ENCODE assay signal across 11 cellular contexts in genomic region chr1:153032677-153033308, GRCh38. TPM values are rescaled to one million over a fixed set of nuclear protein-coding genes. Genes with fewer than 3 reads are reported as not detected.
DNase-seq lines count a peak whose midpoint lies in the region; ATAC-seq and TF ChIP-seq lines count a peak whose summit lies in the region.
"Had no signal": no experiment of that assay in that cellular context is flagged by ENCODE, and none has a peak within 500 bp of the region (broad histone marks: within the 10 kb centered on the region; RNA-seq: fewer than 3 reads in every experiment).

No MANE protein-coding gene starts in this region.

- no peak for TF ChIP-seq CTCF in upper lobe of right lung (IDR thresholded peaks at IDR 0.05)

- peak; percentile 16 for DNase-seq in activated naive CD4-positive, alpha-beta T cell treated with anti-CD3 and anti-CD28 coated beads for 36 hours
- DNase-seq in activated naive CD4-positive, alpha-beta T cell treated with Interleukin-2 at 50 U/mL for 16 hours = no peak
- DNase-seq in RKO (ENCODE audit: low spot score) (peak; percentile 90), foreskin melanocyte (peak; percentile 69), upper lobe of right lung (no peak), 8988T (no peak), NCI-H748 (lab: John Stamatoyannopoulos, UW; ENCODE audit: unreplicated experiment) (no peak)
- DNase-seq: DMS153, NCI-H187 had no signal

- no peaks in the 10 kb centered on the region for H3K4me1 Mint-ChIP-seq in activated naive CD4-positive, alpha-beta T cell treated with anti-CD3 and anti-CD28 coated beads for 36 hours (ENCODE audit: low read depth)

- CTCF ChIA-PET in activated naive CD4-positive, alpha-beta T cell treated with anti-CD3 and anti-CD28 coated beads for 36 hours (lab: Charles Lee) = no interaction called here

- H3K9me3 ChIP-seq in upper lobe of right lung = no peaks in the 10 kb centered on the region
- H3K9me3 ChIP-seq: body of pancreas had no signal

- H3K27ac Mint-ChIP-seq in activated naive CD4-positive, alpha-beta T cell treated with anti-CD3 and anti-CD28 coated beads for 36 hours = no peak overlapping the region

- no peaks in the 10 kb centered on the region for H3K36me3 Mint-ChIP-seq in activated naive CD4-positive, alpha-beta T cell treated with anti-CD3 and anti-CD28 coated beads for 36 hours (ENCODE audit: low read depth)

- peak; percentile 70 for ATAC-seq in upper lobe of right lung
- ATAC-seq in HG03571 (IDR thresholded peaks at IDR 0.05; ENCODE audit: unreplicated experiment) = no peak
- ATAC-seq: body of pancreas had no signal

- no peaks in the 10 kb centered on the region for H3K9me3 Mint-ChIP-seq in activated naive CD4-positive, alpha-beta T cell treated with anti-CD3 and anti-CD28 coated beads for 36 hours

- no peak overlapping the region for H3K4me3 Mint-ChIP-seq in activated naive CD4-positive, alpha-beta T cell treated with anti-CD3 and anti-CD28 coated beads for 36 hours

- H3K27me3 Mint-ChIP-seq in activated naive CD4-positive, alpha-beta T cell treated with anti-CD3 and anti-CD28 coated beads for 36 hours (ENCODE audit: low read depth) = peaks cover 11% of the 10 kb centered on the region

- intact Hi-C loops in activated naive CD4-positive, alpha-beta T cell treated with anti-CD3 and anti-CD28 coated beads for 36 hours (cut with micrococcal nuclease) = no loop called here
- intact Hi-C loops in upper lobe of right lung (cut with DNase I) = no loop called here

- no peaks in the 10 kb centered on the region for H3K4me1 ChIP-seq in upper lobe of right lung
- H3K4me1 ChIP-seq: body of pancreas had no signal

- H3K27me3 ChIP-seq in upper lobe of right lung = no peaks in the 10 kb centered on the region
- H3K27me3 ChIP-seq: body of pancreas had no signal

- no peak overlapping the region for H3K4me3 ChIP-seq in upper lobe of right lung
- H3K4me3 ChIP-seq: body of pancreas had no signal

- no peak overlapping the region for H3K27ac ChIP-seq in upper lobe of right lung
- H3K27ac ChIP-seq: body of pancreas had no signal

- no peaks in the 10 kb centered on the region for H3K36me3 ChIP-seq in upper lobe of right lung

RNA-seq across cellular contexts. Expression of gene SPRR1B, which starts 1.8 kb away (rescaled TPM):
- total RNA-seq in activated naive CD4-positive, alpha-beta T cell treated with anti-CD3 and anti-CD28 coated beads for 36 hours = not detected
- not detected for total RNA-seq in upper lobe of right lung
- total RNA-seq: body of pancreas had no signal

RNA-seq across cellular contexts. Expression of gene SPRR2D, which starts 8.1 kb away (rescaled TPM):
- total RNA-seq in activated naive CD4-positive, alpha-beta T cell treated with anti-CD3 and anti-CD28 coated beads for 36 hours = not detected
- not detected for total RNA-seq in upper lobe of right lung
- total RNA-seq: body of pancreas had no signal

RNA-seq across cellular contexts. Expression of gene SPRR2A, which starts 24.5 kb away (rescaled TPM):
- total RNA-seq in activated naive CD4-positive, alpha-beta T cell treated with anti-CD3 and anti-CD28 coated beads for 36 hours = not detected
- not detected for total RNA-seq in upper lobe of right lung
- total RNA-seq: body of pancreas had no signal

RNA-seq across cellular contexts. Expression of gene SPRR3, which starts 31.2 kb away (rescaled TPM):
- not detected for total RNA-seq in activated naive CD4-positive, alpha-beta T cell treated with anti-CD3 and anti-CD28 coated beads for 36 hours
- total RNA-seq in upper lobe of right lung = not detected
- total RNA-seq: body of pancreas had no signal

RNA-seq across cellular contexts. Expression of gene SPRR2B, which starts 38.6 kb away (rescaled TPM):
- total RNA-seq in activated naive CD4-positive, alpha-beta T cell treated with anti-CD3 and anti-CD28 coated beads for 36 hours = not detected
- total RNA-seq in upper lobe of right lung = not detected
- total RNA-seq: body of pancreas had no signal

Comparison
In these comparisons a context has a peak if more than half of its experiments do, and no peak if none do; other contexts are left out.
1. DNase-seq: peak in activated naive CD4-positive, alpha-beta T cell treated with anti-CD3 and anti-CD28 coated beads for 36 hours (single experiment), RKO (single experiment) and foreskin melanocyte (single experiment); none in activated naive CD4-positive, alpha-beta T cell treated with Interleukin-2 at 50 U/mL for 16 hours (single experiment), upper lobe of right lung (single experiment), 8988T (single experiment) and NCI-H748 (single experiment).